Comparison of ENCODE assay signal across 8 cellular contexts in the genomic region with DNA sequence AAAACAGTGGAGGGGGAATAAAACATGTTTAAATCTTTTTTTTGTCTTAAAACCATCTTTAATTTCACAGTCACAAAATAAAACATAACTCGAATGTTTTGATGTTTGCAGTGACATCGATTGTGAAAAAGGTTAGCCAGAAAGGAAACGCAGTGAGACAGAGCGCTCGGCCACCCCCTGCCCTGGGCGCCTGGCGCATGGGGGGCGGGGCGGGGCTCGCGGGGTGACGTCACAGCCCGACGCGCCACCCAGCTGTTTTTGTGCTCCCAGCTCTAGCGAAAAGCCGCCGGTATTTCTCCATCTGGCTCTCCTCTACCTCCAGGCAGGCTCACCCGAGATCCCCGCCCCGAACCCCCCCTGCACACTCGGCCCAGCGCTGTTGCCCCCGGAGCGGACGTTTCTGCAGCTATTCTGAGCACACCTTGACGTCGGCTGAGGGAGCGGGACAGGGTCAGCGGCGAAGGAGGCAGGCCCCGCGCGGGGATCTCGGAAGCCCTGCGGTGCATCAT.
A peak's percentile ranks its signal among the peaks of the same experiment; 100 is the strongest.
DNase-seq lines count a peak whose midpoint lies in the region; ATAC-seq and TF ChIP-seq lines count a peak whose summit lies in the region.

Gene GABARAPL1 (plus strand): TSS at position 255 of the 509 bp plus-strand sequence. CDS start 253 bp downstream, at position 508.

- no peaks in the 10 kb centered on the region for H3K27me3 ChIP-seq in layer of hippocampus (ENCODE audit: control insufficient read depth, insufficient read depth, low read length)

- CTCF ChIA-PET in GM10248 (lab: Yijun Ruan, JAX), result interaction anchor here (1.2 kb wide), 1 partner anchor 23 kb away, joined by 3 read pairs; no protein-coding TSS in a partner anchor

- DNase-seq in GM10248 (ENCODE audit: extremely low spot score) (peak; percentile 83), NCI-H2171 (lab: John Stamatoyannopoulos, UW) (peak; percentile 27)
- DNase-seq in activated CD4-positive, alpha-beta T cell treated with anti-CD3 and anti-CD28 coated beads for 48 hours, result peak; percentile 78
- DNase-seq in stimulated activated CD4-positive, alpha-beta T cell treated with anti-CD3 and anti-CD28 coated beads, Interleukin-15, amount 100 ng/mL, for 48 hours (ENCODE audit: low read depth in 2 of 2), result peak; percentile 45 to 65

- ATAC-seq in HG02678 (IDR thresholded peaks at IDR 0.05; ENCODE audit: unreplicated experiment), result peak; percentile 69
- no peak for ATAC-seq in HG03378 (IDR thresholded peaks at IDR 0.05; ENCODE audit: unreplicated experiment)

- no peak for TF ChIP-seq CTCF in GM10248 (IDR thresholded peaks at IDR 0.05; ENCODE audit: control extremely low read depth, extremely low read depth, low read depth, missing control alignments)

- H3K27ac ChIP-seq in cingulate gyrus (ENCODE audit: low read depth, low read length) (peak within 1 kb of the TSS; percentile 99), layer of hippocampus (ENCODE audit: low read depth, low read length) (peak within 1 kb of the TSS; percentile 99)

- POLR2A ChIA-PET in GM10248 (lab: Yijun Ruan, JAX), result no interaction called here

Comparison
In these comparisons a context has a peak if more than half of its experiments do, and no peak if none do; other contexts are left out.
1. DNase-seq: peak in every context shown above with its lines; median percentile 83 in GM10248; 78 in activated CD4-positive, alpha-beta T cell treated with anti-CD3 and anti-CD28 coated beads for 48 hours; 55 in stimulated activated CD4-positive, alpha-beta T cell treated with anti-CD3 and anti-CD28 coated beads, Interleukin-15, amount 100 ng/mL, for 48 hours; 27 in NCI-H2171.